1 cellular context compared by ENCODE assay signal in genomic region chr4:69493515-69493914, GRCh38.
TF ChIP-seq lines count a peak whose summit lies in the region.

No MANE protein-coding gene starts in this region.

TF ChIP-seq in HepG2, 621 proteins besides CTCF, POLR2A, EP300 and RAD21 (continued from another document and continues in another):
- TF ChIP-seq FOXJ3 (CRISPR knock-in tag; IDR thresholded peaks at IDR 0.05; ENCODE audit: borderline replicate concordance) = peak; percentile 35; the same call in 1 of the 2 replicates
- TF ChIP-seq POGZ (CRISPR knock-in tag; IDR thresholded peaks at IDR 0.05) = peak; percentile 97
- peak; percentile 82 for TF ChIP-seq GATAD2A (CRISPR knock-in tag; IDR thresholded peaks at IDR 0.05)
- peak; percentile 44 for TF ChIP-seq ASH2L (IDR thresholded peaks at IDR 0.05; ENCODE audit: insufficient read length, low read depth, low read length)
- TF ChIP-seq, protein P1, sequence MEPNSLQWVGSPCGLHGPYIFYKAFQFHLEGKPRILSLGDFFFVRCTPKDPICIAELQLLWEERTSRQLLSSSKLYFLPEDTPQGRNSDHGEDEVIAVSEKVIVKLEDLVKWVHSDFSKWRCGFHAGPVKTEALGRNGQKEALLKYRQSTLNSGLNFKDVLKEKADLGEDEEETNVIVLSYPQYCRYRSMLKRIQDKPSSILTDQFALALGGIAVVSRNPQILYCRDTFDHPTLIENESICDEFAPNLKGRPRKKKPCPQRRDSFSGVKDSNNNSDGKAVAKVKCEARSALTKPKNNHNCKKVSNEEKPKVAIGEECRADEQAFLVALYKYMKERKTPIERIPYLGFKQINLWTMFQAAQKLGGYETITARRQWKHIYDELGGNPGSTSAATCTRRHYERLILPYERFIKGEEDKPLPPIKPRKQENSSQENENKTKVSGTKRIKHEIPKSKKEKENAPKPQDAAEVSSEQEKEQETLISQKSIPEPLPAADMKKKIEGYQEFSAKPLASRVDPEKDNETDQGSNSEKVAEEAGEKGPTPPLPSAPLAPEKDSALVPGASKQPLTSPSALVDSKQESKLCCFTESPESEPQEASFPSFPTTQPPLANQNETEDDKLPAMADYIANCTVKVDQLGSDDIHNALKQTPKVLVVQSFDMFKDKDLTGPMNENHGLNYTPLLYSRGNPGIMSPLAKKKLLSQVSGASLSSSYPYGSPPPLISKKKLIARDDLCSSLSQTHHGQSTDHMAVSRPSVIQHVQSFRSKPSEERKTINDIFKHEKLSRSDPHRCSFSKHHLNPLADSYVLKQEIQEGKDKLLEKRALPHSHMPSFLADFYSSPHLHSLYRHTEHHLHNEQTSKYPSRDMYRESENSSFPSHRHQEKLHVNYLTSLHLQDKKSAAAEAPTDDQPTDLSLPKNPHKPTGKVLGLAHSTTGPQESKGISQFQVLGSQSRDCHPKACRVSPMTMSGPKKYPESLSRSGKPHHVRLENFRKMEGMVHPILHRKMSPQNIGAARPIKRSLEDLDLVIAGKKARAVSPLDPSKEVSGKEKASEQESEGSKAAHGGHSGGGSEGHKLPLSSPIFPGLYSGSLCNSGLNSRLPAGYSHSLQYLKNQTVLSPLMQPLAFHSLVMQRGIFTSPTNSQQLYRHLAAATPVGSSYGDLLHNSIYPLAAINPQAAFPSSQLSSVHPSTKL (CRISPR knock-in tag; IDR thresholded peaks at IDR 0.05) = peak; percentile 89
- no peak for TF ChIP-seq MAFK (conservative IDR thresholded peaks at IDR 0.05 in 1 of 2, IDR thresholded peaks at IDR 0.05 in 1 of 2; ENCODE audit: low read length in 2 of 2)
- TF ChIP-seq MIXL1 (CRISPR knock-in tag; IDR thresholded peaks at IDR 0.05) = peak; percentile 62; the same call in 1 of the 2 replicates
- TF ChIP-seq MED1 (CRISPR knock-in tag; IDR thresholded peaks at IDR 0.05) = peak; percentile 65
- peak; percentile 65 for TF ChIP-seq PPARG (CRISPR knock-in tag; conservative IDR thresholded peaks at IDR 0.05)
- TF ChIP-seq RARA (CRISPR knock-in tag; IDR thresholded peaks at IDR 0.05) = peak; percentile 60
- TF ChIP-seq ELF1 (CRISPR knock-in tag; IDR thresholded peaks at IDR 0.05) = peak; percentile 28; the same call in 1 of the 2 replicates
- TF ChIP-seq AHR (CRISPR knock-in tag; IDR thresholded peaks at IDR 0.05) = no peak
- TF ChIP-seq ZNF777 (CRISPR knock-in tag; IDR thresholded peaks at IDR 0.05) = no peak
- TF ChIP-seq TFAP4 (IDR thresholded peaks at IDR 0.05; ENCODE audit: borderline replicate concordance, low read depth) = 0 out of 2 replicates have a peak, but pooled peaks have one; percentile 9
- TF ChIP-seq, protein P2, sequence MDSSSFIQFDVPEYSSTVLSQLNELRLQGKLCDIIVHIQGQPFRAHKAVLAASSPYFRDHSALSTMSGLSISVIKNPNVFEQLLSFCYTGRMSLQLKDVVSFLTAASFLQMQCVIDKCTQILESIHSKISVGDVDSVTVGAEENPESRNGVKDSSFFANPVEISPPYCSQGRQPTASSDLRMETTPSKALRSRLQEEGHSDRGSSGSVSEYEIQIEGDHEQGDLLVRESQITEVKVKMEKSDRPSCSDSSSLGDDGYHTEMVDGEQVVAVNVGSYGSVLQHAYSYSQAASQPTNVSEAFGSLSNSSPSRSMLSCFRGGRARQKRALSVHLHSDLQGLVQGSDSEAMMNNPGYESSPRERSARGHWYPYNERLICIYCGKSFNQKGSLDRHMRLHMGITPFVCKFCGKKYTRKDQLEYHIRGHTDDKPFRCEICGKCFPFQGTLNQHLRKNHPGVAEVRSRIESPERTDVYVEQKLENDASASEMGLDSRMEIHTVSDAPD (CRISPR knock-in tag; IDR thresholded peaks at IDR 0.05) = peak; percentile 93; the same call in 1 of the 2 replicates
- TF ChIP-seq GABPA (IDR thresholded peaks at IDR 0.05; ENCODE audit: low read depth, low read length) = no peak
- 0 out of 2 replicates have a peak, but pooled peaks have one; percentile 20 for TF ChIP-seq GABPA (CRISPR knock-in tag; IDR thresholded peaks at IDR 0.05; ENCODE audit: low read depth)
- peak; percentile 68; the same call in 1 of the 2 replicates for TF ChIP-seq TBX3 (IDR thresholded peaks at IDR 0.05; ENCODE audit: borderline replicate concordance)
- TF ChIP-seq NCOR1 (IDR thresholded peaks at IDR 0.05; ENCODE audit: borderline replicate concordance, low read length) = peak; percentile 46; the same call in 1 of the 2 replicates
- TF ChIP-seq EHMT2 (IDR thresholded peaks at IDR 0.05; ENCODE audit: borderline replicate concordance, low read depth, low read length) = peak; percentile 79; the same call in 1 of the 2 replicates
- TF ChIP-seq ZNF609 (CRISPR knock-in tag; IDR thresholded peaks at IDR 0.05; ENCODE audit: borderline replicate concordance) = peak; percentile 67; the same call in 1 of the 2 replicates
- TF ChIP-seq TCF7L2 (IDR thresholded peaks at IDR 0.05; ENCODE audit: low read depth, low read length) = peak; percentile 75
- TF ChIP-seq NFRKB (IDR thresholded peaks at IDR 0.05) = no peak
- no peak for TF ChIP-seq ZNF496 (CRISPR knock-in tag; IDR thresholded peaks at IDR 0.05; ENCODE audit: insufficient replicate concordance)
- no peak for TF ChIP-seq DZIP1 (CRISPR knock-in tag; IDR thresholded peaks at IDR 0.05)
- no peak for TF ChIP-seq PRPF4 (IDR thresholded peaks at IDR 0.05; ENCODE audit: low read depth, low read length, poor library complexity, severe bottlenecking)
- TF ChIP-seq ZMYM4 (CRISPR knock-in tag; IDR thresholded peaks at IDR 0.05) = peak; percentile 89
- no peak for TF ChIP-seq SOX13 (IDR thresholded peaks at IDR 0.05)
- peak in 1 of 2 experiments; percentile 83; a peak in 2 of 4 replicates for TF ChIP-seq SOX13 (CRISPR knock-in tag; conservative IDR thresholded peaks at IDR 0.05 in 1 of 2, IDR thresholded peaks at IDR 0.05 in 1 of 2)
- TF ChIP-seq, protein P3, sequence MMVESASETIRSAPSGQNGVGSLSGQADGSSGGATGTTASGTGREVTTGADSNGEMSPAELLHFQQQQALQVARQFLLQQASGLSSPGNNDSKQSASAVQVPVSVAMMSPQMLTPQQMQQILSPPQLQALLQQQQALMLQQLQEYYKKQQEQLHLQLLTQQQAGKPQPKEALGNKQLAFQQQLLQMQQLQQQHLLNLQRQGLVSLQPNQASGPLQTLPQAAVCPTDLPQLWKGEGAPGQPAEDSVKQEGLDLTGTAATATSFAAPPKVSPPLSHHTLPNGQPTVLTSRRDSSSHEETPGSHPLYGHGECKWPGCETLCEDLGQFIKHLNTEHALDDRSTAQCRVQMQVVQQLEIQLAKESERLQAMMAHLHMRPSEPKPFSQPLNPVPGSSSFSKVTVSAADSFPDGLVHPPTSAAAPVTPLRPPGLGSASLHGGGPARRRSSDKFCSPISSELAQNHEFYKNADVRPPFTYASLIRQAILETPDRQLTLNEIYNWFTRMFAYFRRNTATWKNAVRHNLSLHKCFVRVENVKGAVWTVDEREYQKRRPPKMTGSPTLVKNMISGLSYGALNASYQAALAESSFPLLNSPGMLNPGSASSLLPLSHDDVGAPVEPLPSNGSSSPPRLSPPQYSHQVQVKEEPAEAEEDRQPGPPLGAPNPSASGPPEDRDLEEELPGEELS (CRISPR knock-in tag; IDR thresholded peaks at IDR 0.05) = peak; percentile 61
- no peak for TF ChIP-seq ZNF30 (CRISPR knock-in tag; IDR thresholded peaks at IDR 0.05)
- no peak for TF ChIP-seq ZNF619 (CRISPR knock-in tag; IDR thresholded peaks at IDR 0.05)
- TF ChIP-seq THRA (CRISPR knock-in tag; IDR thresholded peaks at IDR 0.05; ENCODE audit: borderline replicate concordance) = peak; percentile 84; the same call in 1 of the 2 replicates
- TF ChIP-seq NCOA2 (CRISPR knock-in tag; IDR thresholded peaks at IDR 0.05) = peak; percentile 60
- TF ChIP-seq BCL6 (CRISPR knock-in tag; IDR thresholded peaks at IDR 0.05) = peak; percentile 67
- 0 out of 2 replicates have a peak, but pooled peaks have one; percentile 19 for TF ChIP-seq KDM6A (CRISPR knock-in tag; IDR thresholded peaks at IDR 0.05; ENCODE audit: low read depth)
- TF ChIP-seq, protein P4, sequence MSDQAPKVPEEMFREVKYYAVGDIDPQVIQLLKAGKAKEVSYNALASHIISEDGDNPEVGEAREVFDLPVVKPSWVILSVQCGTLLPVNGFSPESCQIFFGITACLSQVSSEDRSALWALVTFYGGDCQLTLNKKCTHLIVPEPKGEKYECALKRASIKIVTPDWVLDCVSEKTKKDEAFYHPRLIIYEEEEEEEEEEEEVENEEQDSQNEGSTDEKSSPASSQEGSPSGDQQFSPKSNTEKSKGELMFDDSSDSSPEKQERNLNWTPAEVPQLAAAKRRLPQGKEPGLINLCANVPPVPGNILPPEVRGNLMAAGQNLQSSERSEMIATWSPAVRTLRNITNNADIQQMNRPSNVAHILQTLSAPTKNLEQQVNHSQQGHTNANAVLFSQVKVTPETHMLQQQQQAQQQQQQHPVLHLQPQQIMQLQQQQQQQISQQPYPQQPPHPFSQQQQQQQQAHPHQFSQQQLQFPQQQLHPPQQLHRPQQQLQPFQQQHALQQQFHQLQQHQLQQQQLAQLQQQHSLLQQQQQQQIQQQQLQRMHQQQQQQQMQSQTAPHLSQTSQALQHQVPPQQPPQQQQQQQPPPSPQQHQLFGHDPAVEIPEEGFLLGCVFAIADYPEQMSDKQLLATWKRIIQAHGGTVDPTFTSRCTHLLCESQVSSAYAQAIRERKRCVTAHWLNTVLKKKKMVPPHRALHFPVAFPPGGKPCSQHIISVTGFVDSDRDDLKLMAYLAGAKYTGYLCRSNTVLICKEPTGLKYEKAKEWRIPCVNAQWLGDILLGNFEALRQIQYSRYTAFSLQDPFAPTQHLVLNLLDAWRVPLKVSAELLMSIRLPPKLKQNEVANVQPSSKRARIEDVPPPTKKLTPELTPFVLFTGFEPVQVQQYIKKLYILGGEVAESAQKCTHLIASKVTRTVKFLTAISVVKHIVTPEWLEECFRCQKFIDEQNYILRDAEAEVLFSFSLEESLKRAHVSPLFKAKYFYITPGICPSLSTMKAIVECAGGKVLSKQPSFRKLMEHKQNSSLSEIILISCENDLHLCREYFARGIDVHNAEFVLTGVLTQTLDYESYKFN (CRISPR knock-in tag; conservative IDR thresholded peaks at IDR 0.05) = peak; percentile 78
- TF ChIP-seq FOXA1 (IDR thresholded peaks at IDR 0.05) = no peak
- peak; percentile 59 for TF ChIP-seq FOXA1 (CRISPR knock-in tag; IDR thresholded peaks at IDR 0.05)
- TF ChIP-seq SAP130 (CRISPR knock-in tag; IDR thresholded peaks at IDR 0.05; ENCODE audit: low read depth) = peak; percentile 52
- peak; percentile 30; the same call in 1 of the 2 replicates for TF ChIP-seq CREM (IDR thresholded peaks at IDR 0.05)
- TF ChIP-seq CREM (CRISPR knock-in tag; IDR thresholded peaks at IDR 0.05) = no peak
